In the genomic region with DNA sequence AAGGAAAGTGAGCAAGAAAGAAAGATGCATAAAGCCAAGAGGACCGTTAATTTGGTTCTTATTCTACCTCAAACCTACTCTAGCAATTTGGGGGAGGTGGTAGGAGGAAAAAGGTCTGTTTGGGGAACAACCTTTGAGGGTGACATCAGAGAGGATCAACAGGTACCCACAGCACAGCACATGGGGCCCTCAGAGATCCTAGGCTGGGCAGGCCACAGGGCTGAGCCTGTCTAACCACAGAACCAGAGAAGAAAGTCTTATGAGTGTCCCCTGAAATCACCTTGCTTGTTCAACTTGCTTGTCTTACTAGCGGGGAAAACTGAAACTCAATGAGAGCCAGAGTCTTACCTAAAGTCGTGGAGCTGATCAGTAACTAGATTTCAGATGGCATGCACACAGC, we compare ENCODE assay signal across 1 cellular context.
TF ChIP-seq lines count a peak whose summit lies in the region.

No MANE protein-coding gene starts in this region.

TF ChIP-seq in HEK293, 187 proteins besides CTCF, POLR2A, EP300 and RAD21 (continued from another document):
- TF ChIP-seq, protein P1, sequence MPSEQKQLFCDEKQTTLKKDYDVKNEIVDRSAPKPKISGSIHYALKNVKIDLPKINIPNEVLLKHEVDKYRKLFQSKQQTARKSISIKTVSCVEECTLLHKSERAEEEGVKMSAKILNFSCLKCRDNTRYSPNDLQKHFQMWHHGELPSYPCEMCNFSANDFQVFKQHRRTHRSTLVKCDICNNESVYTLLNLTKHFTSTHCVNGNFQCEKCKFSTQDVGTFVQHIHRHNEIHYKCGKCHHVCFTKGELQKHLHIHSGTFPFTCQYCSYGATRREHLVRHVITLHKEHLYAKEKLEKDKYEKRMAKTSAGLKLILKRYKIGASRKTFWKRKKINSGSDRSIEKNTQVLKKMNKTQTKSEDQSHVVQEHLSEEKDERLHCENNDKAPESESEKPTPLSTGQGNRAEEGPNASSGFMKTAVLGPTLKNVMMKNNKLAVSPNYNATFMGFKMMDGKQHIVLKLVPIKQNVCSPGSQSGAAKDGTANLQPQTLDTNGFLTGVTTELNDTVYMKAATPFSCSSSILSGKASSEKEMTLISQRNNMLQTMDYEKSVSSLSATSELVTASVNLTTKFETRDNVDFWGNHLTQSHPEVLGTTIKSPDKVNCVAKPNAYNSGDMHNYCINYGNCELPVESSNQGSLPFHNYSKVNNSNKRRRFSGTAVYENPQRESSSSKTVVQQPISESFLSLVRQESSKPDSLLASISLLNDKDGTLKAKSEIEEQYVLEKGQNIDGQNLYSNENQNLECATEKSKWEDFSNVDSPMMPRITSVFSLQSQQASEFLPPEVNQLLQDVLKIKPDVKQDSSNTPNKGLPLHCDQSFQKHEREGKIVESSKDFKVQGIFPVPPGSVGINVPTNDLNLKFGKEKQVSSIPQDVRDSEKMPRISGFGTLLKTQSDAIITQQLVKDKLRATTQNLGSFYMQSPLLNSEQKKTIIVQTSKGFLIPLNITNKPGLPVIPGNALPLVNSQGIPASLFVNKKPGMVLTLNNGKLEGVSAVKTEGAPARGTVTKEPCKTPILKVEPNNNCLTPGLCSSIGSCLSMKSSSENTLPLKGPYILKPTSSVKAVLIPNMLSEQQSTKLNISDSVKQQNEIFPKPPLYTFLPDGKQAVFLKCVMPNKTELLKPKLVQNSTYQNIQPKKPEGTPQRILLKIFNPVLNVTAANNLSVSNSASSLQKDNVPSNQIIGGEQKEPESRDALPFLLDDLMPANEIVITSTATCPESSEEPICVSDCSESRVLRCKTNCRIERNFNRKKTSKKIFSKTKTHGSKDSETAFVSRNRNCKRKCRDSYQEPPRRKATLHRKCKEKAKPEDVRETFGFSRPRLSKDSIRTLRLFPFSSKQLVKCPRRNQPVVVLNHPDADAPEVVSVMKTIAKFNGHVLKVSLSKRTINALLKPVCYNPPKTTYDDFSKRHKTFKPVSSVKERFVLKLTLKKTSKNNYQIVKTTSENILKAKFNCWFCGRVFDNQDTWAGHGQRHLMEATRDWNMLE (tag by site-specific recombination; conservative IDR thresholded peaks at IDR 0.05; ENCODE audit: low read depth): no peak
- no peak for TF ChIP-seq ZNF658 (tag by site-specific recombination; IDR thresholded peaks at IDR 0.05)
- TF ChIP-seq ZNF2 (tag by site-specific recombination; IDR thresholded peaks at IDR 0.05): no peak
- TF ChIP-seq SETDB1 (IDR thresholded peaks at IDR 0.05; ENCODE audit: insufficient read length, low read length): no peak
- no peak for TF ChIP-seq ZNF341 (tag by site-specific recombination; IDR thresholded peaks at IDR 0.05; ENCODE audit: low read depth)
- TF ChIP-seq ZNF350 (tag by site-specific recombination; IDR thresholded peaks at IDR 0.05): no peak
- TF ChIP-seq SCRT2 (tag by site-specific recombination; IDR thresholded peaks at IDR 0.05): peak; percentile 87
- TF ChIP-seq SCRT1 (tag by site-specific recombination; IDR thresholded peaks at IDR 0.05; ENCODE audit: borderline replicate concordance): peak; percentile 68; the same call in 1 of the 2 replicates
- TF ChIP-seq ZNF157 (tag by site-specific recombination; IDR thresholded peaks at IDR 0.05): no peak
- no peak for TF ChIP-seq ZNF138 (tag by site-specific recombination; IDR thresholded peaks at IDR 0.05; ENCODE audit: borderline replicate concordance)
TF ChIP-seq in HEK293: peak in this region for 2.
